In genomic region chr11:30873924-30874323, GRCh38 we compare ENCODE assay signal across 30 cellular contexts.
"Had no signal": no experiment of that assay in that cellular context is flagged by ENCODE, and none has a peak within 500 bp of the region (broad histone marks: within the 10 kb centered on the region; RNA-seq: fewer than 3 reads in every experiment).

No MANE protein-coding gene starts in this region.

- H3K36me3 Mint-ChIP-seq: activated CD4-positive, alpha-beta memory T cell treated with anti-CD3 and anti-CD28 coated beads for 36 hours; activated CD8-positive, alpha-beta memory T cell treated with anti-CD3 and anti-CD28 coated beads, Interleukin-2, amount 10 ng/mL, durations not matched to agents 7 days and 5 days; activated naive CD4-positive, alpha-beta T cell treated with anti-CD3 and anti-CD28 coated beads, Interleukin-2, amount 10 ng/mL, durations not matched to agents 7 days and 5 days; activated naive CD4-positive, alpha-beta T cell treated with anti-CD3 and anti-CD28 coated beads, Interleukin-2, amount 50 U/mL, for 72 hours; activated naive CD8-positive, alpha-beta T cell treated with anti-CD3 and anti-CD28 coated beads, Interleukin-2, amount 10 ng/mL, durations not matched to agents 7 days and 5 days; brain had no signal

- H3K36me3 ChIP-seq: ascending aorta, breast epithelium, cardiac muscle cell, colonic mucosa, esophagus squamous epithelium, WERI-Rb-1 had no signal

- DNase-seq: activated B cell treated with CpG ODN at 0.5 μM for 24 hours; activated CD4-positive, alpha-beta memory T cell treated with anti-CD3 and anti-CD28 coated beads for 36 hours; activated CD4-positive, alpha-beta T cell treated with anti-CD3 and anti-CD28 coated beads, Interleukin-2, amount 10 ng/mL, durations not matched to agents 24 days and 14 days; activated CD8-positive, alpha-beta memory T cell treated with anti-CD3 and anti-CD28 coated beads, Interleukin-2, amount 10 ng/mL, durations not matched to agents 7 days and 5 days; activated CD8-positive, alpha-beta memory T cell treated with anti-CD3 and anti-CD28 coated beads, Interleukin-2, amount 50 U/mL, for 4 hours; activated CD8-positive, alpha-beta T cell treated with anti-CD3 and anti-CD28 coated beads, Interleukin-2, amount 10 ng/mL, durations not matched to agents 7 days and 5 days; activated gamma-delta T cell; activated naive CD4-positive, alpha-beta T cell; activated naive CD4-positive, alpha-beta T cell treated with anti-CD3 and anti-CD28 coated beads, Interleukin-2, amount 10 ng/mL, durations not matched to agents 7 days and 5 days; activated naive CD8-positive, alpha-beta T cell treated with anti-CD3 and anti-CD28 coated beads, Interleukin-2, amount 10 ng/mL, durations not matched to agents 7 days and 5 days; activated T-cell treated with anti-CD3 and anti-CD28 coated beads, Interleukin-2, amount 50 U/mL, for 1 hour; activated T-cell treated with anti-CD3 and anti-CD28 coated beads, Interleukin-2, amount 50 U/mL, for 72 hours; central memory CD4-positive, alpha-beta T cell; cerebellar nuclear complex; colonic mucosa; effector CD8-positive, alpha-beta T cell; esophagus squamous epithelium; head of caudate nucleus; T-helper 1 cell; T-helper 17 cell; T1000; WERI-Rb-1 had no signal

- H3K27me3 Mint-ChIP-seq: activated B cell treated with CpG ODN at 0.5 μM for 24 hours; activated CD4-positive, alpha-beta memory T cell treated with anti-CD3 and anti-CD28 coated beads for 36 hours; activated CD4-positive, alpha-beta T cell treated with anti-CD3 and anti-CD28 coated beads, Interleukin-2, amount 10 ng/mL, durations not matched to agents 24 days and 14 days; activated CD8-positive, alpha-beta memory T cell treated with anti-CD3 and anti-CD28 coated beads, Interleukin-2, amount 10 ng/mL, durations not matched to agents 7 days and 5 days; activated naive CD4-positive, alpha-beta T cell treated with anti-CD3 and anti-CD28 coated beads, Interleukin-2, amount 10 ng/mL, durations not matched to agents 7 days and 5 days; activated naive CD8-positive, alpha-beta T cell treated with anti-CD3 and anti-CD28 coated beads, Interleukin-2, amount 10 ng/mL, durations not matched to agents 7 days and 5 days; brain had no signal

- H3K9me3 ChIP-seq: ascending aorta, breast epithelium, colonic mucosa, esophagus squamous epithelium had no signal

- H3K27ac ChIP-seq: ascending aorta, breast epithelium, cardiac muscle cell, colonic mucosa, epithelial cell of prostate, esophagus squamous epithelium, WERI-Rb-1 had no signal

- H3K4me3 ChIP-seq: ascending aorta, breast epithelium, cardiac muscle cell, colonic mucosa, esophagus squamous epithelium had no signal

- H3K4me1 ChIP-seq: breast epithelium, colonic mucosa had no signal

- H3K9me3 Mint-ChIP-seq: activated B cell treated with CpG ODN at 0.5 μM for 24 hours; activated CD4-positive, alpha-beta memory T cell treated with anti-CD3 and anti-CD28 coated beads for 36 hours; activated CD4-positive, alpha-beta T cell treated with anti-CD3 and anti-CD28 coated beads, Interleukin-2, amount 10 ng/mL, durations not matched to agents 24 days and 14 days; activated naive CD4-positive, alpha-beta T cell treated with anti-CD3 and anti-CD28 coated beads, Interleukin-2, amount 10 ng/mL, durations not matched to agents 7 days and 5 days; activated naive CD4-positive, alpha-beta T cell treated with anti-CD3 and anti-CD28 coated beads, Interleukin-2, amount 50 U/mL, for 72 hours; activated naive CD8-positive, alpha-beta T cell treated with anti-CD3 and anti-CD28 coated beads, Interleukin-2, amount 10 ng/mL, durations not matched to agents 7 days and 5 days; brain; T-helper 2 cell treated with Interferon-gamma antibody and Interleukin-4, amounts not matched to agents 5 μg/mL and 100 μg/mL, for 36 hours had no signal

- H3K27ac Mint-ChIP-seq: activated B cell treated with CpG ODN at 0.5 μM for 24 hours; activated CD4-positive, alpha-beta memory T cell treated with anti-CD3 and anti-CD28 coated beads for 36 hours; activated CD4-positive, alpha-beta T cell treated with anti-CD3 and anti-CD28 coated beads, Interleukin-2, amount 10 ng/mL, durations not matched to agents 24 days and 14 days; activated CD8-positive, alpha-beta memory T cell treated with anti-CD3 and anti-CD28 coated beads, Interleukin-2, amount 10 ng/mL, durations not matched to agents 7 days and 5 days; activated CD8-positive, alpha-beta T cell treated with anti-CD3 and anti-CD28 coated beads, Interleukin-2, amount 10 ng/mL, durations not matched to agents 7 days and 5 days; activated naive CD4-positive, alpha-beta T cell treated with anti-CD3 and anti-CD28 coated beads, Interleukin-2, amount 10 ng/mL, durations not matched to agents 7 days and 5 days; activated naive CD4-positive, alpha-beta T cell treated with anti-CD3 and anti-CD28 coated beads, Interleukin-2, amount 50 U/mL, for 72 hours; activated naive CD8-positive, alpha-beta T cell treated with anti-CD3 and anti-CD28 coated beads, Interleukin-2, amount 10 ng/mL, durations not matched to agents 7 days and 5 days; activated T-cell treated with anti-CD3 and anti-CD28 coated beads, Interleukin-2, amount 50 U/mL, for 72 hours; T-helper 17 cell; T-helper 2 cell treated with Interferon-gamma antibody and Interleukin-4, amounts not matched to agents 5 μg/mL and 100 μg/mL, for 36 hours had no signal

- H3K4me1 Mint-ChIP-seq: activated B cell treated with CpG ODN at 0.5 μM for 24 hours; activated CD4-positive, alpha-beta T cell treated with anti-CD3 and anti-CD28 coated beads, Interleukin-2, amount 10 ng/mL, durations not matched to agents 24 days and 14 days; activated CD8-positive, alpha-beta memory T cell treated with anti-CD3 and anti-CD28 coated beads, Interleukin-2, amount 10 ng/mL, durations not matched to agents 7 days and 5 days; activated naive CD4-positive, alpha-beta T cell treated with anti-CD3 and anti-CD28 coated beads, Interleukin-2, amount 10 ng/mL, durations not matched to agents 7 days and 5 days; activated naive CD8-positive, alpha-beta T cell treated with anti-CD3 and anti-CD28 coated beads, Interleukin-2, amount 10 ng/mL, durations not matched to agents 7 days and 5 days; T-helper 17 cell had no signal

- H3K4me3 Mint-ChIP-seq: activated B cell treated with CpG ODN at 0.5 μM for 24 hours; activated CD4-positive, alpha-beta memory T cell treated with anti-CD3 and anti-CD28 coated beads for 36 hours; activated CD4-positive, alpha-beta T cell treated with anti-CD3 and anti-CD28 coated beads, Interleukin-2, amount 10 ng/mL, durations not matched to agents 24 days and 14 days; activated CD8-positive, alpha-beta memory T cell treated with anti-CD3 and anti-CD28 coated beads, Interleukin-2, amount 10 ng/mL, durations not matched to agents 7 days and 5 days; activated CD8-positive, alpha-beta T cell treated with anti-CD3 and anti-CD28 coated beads, Interleukin-2, amount 10 ng/mL, durations not matched to agents 7 days and 5 days; activated naive CD4-positive, alpha-beta T cell treated with anti-CD3 and anti-CD28 coated beads, Interleukin-2, amount 10 ng/mL, durations not matched to agents 7 days and 5 days; activated naive CD8-positive, alpha-beta T cell treated with anti-CD3 and anti-CD28 coated beads, Interleukin-2, amount 10 ng/mL, durations not matched to agents 7 days and 5 days; activated T-cell treated with anti-CD3 and anti-CD28 coated beads, Interleukin-2, amount 50 U/mL, for 72 hours; brain; T-helper 17 cell; T-helper 2 cell treated with Interferon-gamma antibody and Interleukin-4, amounts not matched to agents 5 μg/mL and 100 μg/mL, for 36 hours had no signal

- ATAC-seq: activated CD4-positive, CD25-positive, alpha-beta regulatory T cell treated with anti-CD3 and anti-CD28 coated beads, Interleukin-2, amount 50 U/mL, for 24 hours; activated CD8-positive, alpha-beta memory T cell treated with anti-CD3 and anti-CD28 coated beads, Interleukin-2, amount 10 ng/mL, durations not matched to agents 7 days and 5 days; activated CD8-positive, alpha-beta T cell treated with anti-CD3 and anti-CD28 coated beads, Interleukin-2, amount 10 ng/mL, durations not matched to agents 7 days and 5 days; activated naive CD4-positive, alpha-beta T cell treated with anti-CD3 and anti-CD28 coated beads, Interleukin-2, amount 50 U/mL, for 72 hours; activated T-cell treated with anti-CD3 and anti-CD28 coated beads, Interleukin-2, amount 50 U/mL, for 72 hours; T-helper 17 cell had no signal
